ENCODE assay signal across 18 cellular contexts in the genomic region with DNA sequence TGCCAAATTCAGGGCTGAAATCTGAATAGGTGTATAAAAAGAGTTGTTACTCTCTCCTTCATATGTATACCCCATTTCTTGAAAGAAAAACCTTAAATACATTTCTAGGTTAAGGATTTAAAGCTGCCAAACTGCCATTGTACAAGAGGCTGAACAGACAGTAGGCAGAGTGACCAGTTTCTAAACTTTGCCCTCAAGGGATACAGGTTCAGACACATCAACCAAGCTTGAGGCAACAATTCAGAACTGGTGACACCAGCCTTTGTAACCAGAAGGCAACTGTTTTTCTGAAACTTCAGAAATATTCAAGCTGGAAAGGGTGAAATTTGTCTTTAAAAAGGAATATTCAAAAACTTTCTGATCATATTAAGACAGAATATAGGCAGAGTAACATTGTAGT. TPM values are rescaled to one million over a fixed set of nuclear protein-coding genes. Genes with fewer than 3 reads are reported as not detected.
DNase-seq lines count a peak whose midpoint lies in the region; ATAC-seq, FAIRE-seq and TF ChIP-seq lines count a peak whose summit lies in the region.
"Had no signal": no experiment of that assay in that cellular context is flagged by ENCODE, and none has a peak within 500 bp of the region (broad histone marks: within the 10 kb centered on the region; RNA-seq: fewer than 3 reads in every experiment).

No MANE protein-coding gene starts in this region.

- H3K9me3 Mint-ChIP-seq in neural progenitor cell = no peaks in the 10 kb centered on the region
- H3K9me3 Mint-ChIP-seq: CD4-positive, alpha-beta T cell; H9 had no signal

- H3K9ac ChIP-seq in keratinocyte (ENCODE audit: control insufficient read depth, extremely low read depth, insufficient read depth, low read length) = no peak overlapping the region
- no peak overlapping the region for H3K9ac ChIP-seq in smooth muscle cell (ENCODE audit: low read depth)
- H3K9ac ChIP-seq in neural progenitor cell = no peak overlapping the region

- H4K20me1 ChIP-seq in keratinocyte (ENCODE audit: control insufficient read depth, extremely low read depth, insufficient read depth, low read length) = no peaks in the 10 kb centered on the region
- peaks cover 3% of the 10 kb centered on the region for H4K20me1 ChIP-seq in smooth muscle cell (ENCODE audit: low read depth)
- H4K20me1 ChIP-seq in neural progenitor cell (ENCODE audit: low read depth) = no peaks in the 10 kb centered on the region

- H3K36me3 ChIP-seq in RWPE2 (ENCODE audit: low read depth) (peaks cover 23% of the 10 kb centered on the region), bronchial epithelial cell (ENCODE audit: control insufficient read depth, insufficient read depth, low read length) (no peaks in the 10 kb centered on the region), keratinocyte (ENCODE audit: control insufficient read depth in 2 of 2, extremely low read depth in 1 of 2, insufficient read depth in 2 of 2, low read length in 2 of 2) (peaks cover 0 to 2% of the 10 kb centered on the region in 2 experiments), smooth muscle cell (ENCODE audit: low read depth) (peaks cover 11% of the 10 kb centered on the region), neural progenitor cell (no peaks in the 10 kb centered on the region)
- H3K36me3 ChIP-seq: BE2C had no signal

- H3K27me3 ChIP-seq in RWPE2 (ENCODE audit: insufficient read depth, poor library complexity, severe bottlenecking) (no peaks in the 10 kb centered on the region), bronchial epithelial cell (ENCODE audit: control insufficient read depth, insufficient read depth, low read length) (no peaks in the 10 kb centered on the region), keratinocyte (ENCODE audit: control insufficient read depth, extremely low read depth, insufficient read depth, low read length) (no peaks in the 10 kb centered on the region), smooth muscle cell (ENCODE audit: low read depth) (no peaks in the 10 kb centered on the region), neural progenitor cell (no peaks in the 10 kb centered on the region)
- H3K27me3 ChIP-seq: BE2C had no signal

- FAIRE-seq in bronchial epithelial cell (lab: Jason Lieb, UNC) (no peak), keratinocyte (lab: Jason Lieb, UNC) (no peak)
- FAIRE-seq: A204.1, G401.6, GM12891, GM19239, H1 had no signal

- H3K36me3 Mint-ChIP-seq in neural progenitor cell = peaks cover 3% of the 10 kb centered on the region

- H3K4me1 ChIP-seq in RWPE2 (ENCODE audit: insufficient read depth, poor library complexity, severe bottlenecking) = peaks cover 7% of the 10 kb centered on the region
- H3K4me1 ChIP-seq in keratinocyte (ENCODE audit: control insufficient read depth, extremely low read depth, insufficient read depth, low read length) = peaks cover 6% of the 10 kb centered on the region
- H3K4me1 ChIP-seq in smooth muscle cell (ENCODE audit: low read depth) = no peaks in the 10 kb centered on the region
- H3K4me1 ChIP-seq in neural progenitor cell = no peaks in the 10 kb centered on the region
- H3K4me1 ChIP-seq: BE2C, Caco-2 had no signal

- H3K4me2 ChIP-seq in keratinocyte (ENCODE audit: control insufficient read depth, extremely low read depth, insufficient read depth, low read depth, low read length) (peak overlapping the region; percentile 31), smooth muscle cell (no peak overlapping the region), neural progenitor cell (no peak overlapping the region)

- no peak overlapping the region for H2AFZ ChIP-seq in keratinocyte (ENCODE audit: control insufficient read depth, low read length)
- H2AFZ ChIP-seq in smooth muscle cell (ENCODE audit: low read depth) = no peak overlapping the region
- H2AFZ ChIP-seq in neural progenitor cell (replicated peaks) = no peak overlapping the region

- dilution Hi-C loops in keratinocyte (cut with MboI; ENCODE audit: extremely low pct_ligation_motif_present, low sequenced_read_pairs) = no loop called here

- no peak overlapping the region for H3K4me3 Mint-ChIP-seq in neural progenitor cell
- H3K4me3 Mint-ChIP-seq: CD4-positive, alpha-beta T cell; H9 had no signal

- no peaks in the 10 kb centered on the region for H3K9me3 ChIP-seq in RWPE2 (ENCODE audit: severe bottlenecking)
- no peaks in the 10 kb centered on the region for H3K9me3 ChIP-seq in keratinocyte (ENCODE audit: control insufficient read depth, low read depth, low read length)
- no peaks in the 10 kb centered on the region for H3K9me3 ChIP-seq in smooth muscle cell (replicated peaks; ENCODE audit: low read depth)
- H3K9me3 ChIP-seq in neural progenitor cell (ENCODE audit: low read depth) = no peaks in the 10 kb centered on the region
- H3K9me3 ChIP-seq: BE2C, Caco-2 had no signal

- no peak overlapping the region for H3K27ac Mint-ChIP-seq in neural progenitor cell
- H3K27ac Mint-ChIP-seq: CD4-positive, alpha-beta T cell; H9 had no signal

- no peak overlapping the region for H3K4me3 ChIP-seq in RWPE2 (ENCODE audit: severe bottlenecking)
- no peak overlapping the region for H3K4me3 ChIP-seq in bronchial epithelial cell (ENCODE audit: low read depth, low read length)
- no peak overlapping the region for H3K4me3 ChIP-seq in keratinocyte (ENCODE audit: control insufficient read depth in 2 of 3, extremely low read depth in 1 of 3, insufficient read depth in 2 of 3, low read depth in 1 of 3, low read length in 3 of 3)
- H3K4me3 ChIP-seq in smooth muscle cell = no peak overlapping the region
- no peak overlapping the region for H3K4me3 ChIP-seq in neural progenitor cell

- H3K79me2 ChIP-seq in keratinocyte (ENCODE audit: control insufficient read depth, insufficient read depth, low read length) = no peaks in the 10 kb centered on the region
- no peaks in the 10 kb centered on the region for H3K79me2 ChIP-seq in smooth muscle cell (ENCODE audit: low read depth)
- no peaks in the 10 kb centered on the region for H3K79me2 ChIP-seq in neural progenitor cell (ENCODE audit: low read depth)

- H3K9me1 ChIP-seq in keratinocyte (ENCODE audit: control insufficient read depth, extremely low read depth, insufficient read depth, low read length) = no peaks in the 10 kb centered on the region

- H3F3A ChIP-seq in smooth muscle cell (ENCODE audit: low read depth) (no peaks in the 10 kb centered on the region), neural progenitor cell (ENCODE audit: low read depth) (no peaks in the 10 kb centered on the region)

- no peak for DNase-seq in RWPE2 (ENCODE audit: low spot score)
- peak; percentile 77 for DNase-seq in bronchial epithelial cell (ENCODE audit: low read depth)
- no peak for DNase-seq in keratinocyte (ENCODE audit: low read depth, low spot score)
- DNase-seq in smooth muscle cell (lab: John Stamatoyannopoulos, UW; ENCODE audit: unreplicated experiment) = no peak
- DNase-seq in OCI-M2 (lab: John Stamatoyannopoulos, UW; ENCODE audit: unreplicated experiment) = no peak
- no peak for DNase-seq in neural progenitor cell (ENCODE audit: low spot score)
- no peak for DNase-seq in NAMALWA (ENCODE audit: low spot score)
- DNase-seq: ACHN; BE2C; C1 segment of cervical spinal cord; Caco-2; CD4-positive, alpha-beta T cell; H9 had no signal

- H3K4me1 Mint-ChIP-seq in neural progenitor cell = no peaks in the 10 kb centered on the region
- H3K4me1 Mint-ChIP-seq: H9 had no signal

- ATAC-seq in RWPE2 (ENCODE audit: low read depth) = peak; percentile 76

- peaks cover 2% of the 10 kb centered on the region for H3K27me3 Mint-ChIP-seq in neural progenitor cell (ENCODE audit: insufficient read depth, low read depth)
- H3K27me3 Mint-ChIP-seq: CD4-positive, alpha-beta T cell had no signal

- H3K27ac ChIP-seq in RWPE2 (ENCODE audit: poor library complexity, severe bottlenecking) (no peak overlapping the region), keratinocyte (ENCODE audit: control insufficient read depth, insufficient read depth, low read length) (no peak overlapping the region), smooth muscle cell (ENCODE audit: low read depth) (peak overlapping the region; percentile 46), neural progenitor cell (no peak overlapping the region)

- no peak for TF ChIP-seq CTCF in RWPE2 (IDR thresholded peaks at IDR 0.05; ENCODE audit: poor library complexity, severe bottlenecking)
- no peak for TF ChIP-seq CTCF in bronchial epithelial cell (IDR thresholded peaks at IDR 0.05; ENCODE audit: insufficient read depth, low read length, severe bottlenecking)
- no peak for TF ChIP-seq CTCF in keratinocyte (optimal IDR thresholded peaks at IDR 0.05 in 1 of 3, IDR thresholded peaks at IDR 0.05 in 1 of 3, conservative IDR thresholded peaks at IDR 0.05 in 1 of 3; ENCODE audit: extremely low read depth in 1 of 3, insufficient read depth in 2 of 3, low read length in 3 of 3)
- TF ChIP-seq CTCF in smooth muscle cell (IDR thresholded peaks at IDR 0.05; ENCODE audit: borderline replicate concordance, insufficient read depth, poor library complexity, severe bottlenecking) = no peak
- no peak for TF ChIP-seq CTCF in neural progenitor cell (IDR thresholded peaks at IDR 0.05)

RNA-seq across cellular contexts. Expression of a gene that starts 47.5 kb away (rescaled TPM):
- total RNA-seq in bronchial epithelial cell = 19.7 and 27.1 TPM in 2 replicates
- 16.3 to 18.3 TPM (median 16.3 TPM) in 3 replicates for polyA plus RNA-seq in keratinocyte
- 16.5 TPM for polyA plus RNA-seq in keratinocyte (2011; ENCODE audit: low read depth)
- polyA plus RNA-seq in keratinocyte (2011; cell fraction: cytosol; rRNA removed) = 11.5 and 15.5 TPM in 2 replicates
- polyA plus RNA-seq in keratinocyte (2011; cell fraction: nucleus; rRNA removed) = 15.3 and 16.6 TPM in 2 replicates
- polyA plus RNA-seq in keratinocyte (2012; ENCODE audit: low replicate concordance) = 15.3 and 16.1 TPM in 2 replicates
- polyA minus RNA-seq in keratinocyte = 4.2 to 30.7 TPM (median 30.6 TPM) in 3 replicates
- polyA minus RNA-seq in keratinocyte (2011; cell fraction: cytosol; rRNA and poly(A)+ RNA removed) = 16.7 TPM
- polyA minus RNA-seq in keratinocyte (2011; cell fraction: nucleus; rRNA and poly(A)+ RNA removed) = 8.3 and 16.1 TPM in 2 replicates
- total RNA-seq in smooth muscle cell = 23.8 and 26.2 TPM in 2 replicates
- 15.6 and 22.3 TPM in 2 replicates for polyA plus RNA-seq in smooth muscle cell
- 13.2 and 19.9 TPM in 2 replicates for total RNA-seq in neural progenitor cell (ENCODE audit: low replicate concordance)

RNA-seq across cellular contexts. Expression of a gene that starts 47.6 kb away (rescaled TPM):
- total RNA-seq in bronchial epithelial cell (57.1 and 68.4 TPM in 2 replicates), smooth muscle cell (76.0 and 96.5 TPM in 2 replicates), neural progenitor cell (ENCODE audit: low replicate concordance) (63.6 and 89.7 TPM in 2 replicates)
- polyA plus RNA-seq in keratinocyte (35.8 to 49.0 TPM (median 43.4 TPM) in 3 replicates), smooth muscle cell (9.7 and 12.6 TPM in 2 replicates)
- polyA plus RNA-seq in keratinocyte (2011; ENCODE audit: low read depth) = 14.0 TPM
- 6.6 and 18.5 TPM in 2 replicates for polyA plus RNA-seq in keratinocyte (2011; cell fraction: cytosol; rRNA removed)
- polyA plus RNA-seq in keratinocyte (2011; cell fraction: nucleus; rRNA removed) = 41.8 and 55.3 TPM in 2 replicates
- polyA plus RNA-seq in keratinocyte (2012; ENCODE audit: low replicate concordance) = 14.9 and 25.7 TPM in 2 replicates
- 30.1 to 97.2 TPM (median 89.8 TPM) in 3 replicates for polyA minus RNA-seq in keratinocyte
- 24.6 TPM for polyA minus RNA-seq in keratinocyte (2011; cell fraction: cytosol; rRNA and poly(A)+ RNA removed)
- 123 and 172 TPM in 2 replicates for polyA minus RNA-seq in keratinocyte (2011; cell fraction: nucleus; rRNA and poly(A)+ RNA removed)
